In genomic region chr6:43910149-43910637, GRCh38 we compare ENCODE assay signal across 24 cellular contexts.
"Had no signal": no experiment of that assay in that cellular context is flagged by ENCODE, and none has a peak within 500 bp of the region (broad histone marks: within the 10 kb centered on the region; RNA-seq: fewer than 3 reads in every experiment).

No MANE protein-coding gene starts in this region.

- H3K9me3 Mint-ChIP-seq: activated B cell treated with CpG ODN at 0.5 μM for 24 hours; activated naive CD4-positive, alpha-beta T cell treated with anti-CD3 and anti-CD28 coated beads, Interleukin-2, amount 50 U/mL, for 24 hours; activated T-cell treated with anti-CD3 and anti-CD28 coated beads, Interleukin-2, amount 50 U/mL, for 72 hours; central memory CD8-positive, alpha-beta T cell; mesothelial cell of epicardium; natural killer cell; stimulated activated naive B cell treated with anti-CD40 and anti-IgM and Interleukin-4, amounts not matched to agents 10 μg/mL and 1 μg/mL and 100 μg/mL, for 72 hours had no signal

- H3K27ac ChIP-seq: brain microvascular endothelial cell, esophagus muscularis mucosa, left lung, transverse colon had no signal

- H3K4me1 ChIP-seq: esophagus muscularis mucosa, left lung had no signal

- H3K36me3 ChIP-seq: brain microvascular endothelial cell, esophagus muscularis mucosa, left lung, transverse colon, vagina had no signal

- H3K27me3 Mint-ChIP-seq: activated naive CD4-positive, alpha-beta T cell treated with anti-CD3 and anti-CD28 coated beads, Interleukin-2, amount 50 U/mL, for 24 hours; central memory CD8-positive, alpha-beta T cell; progenitor cell of endocrine pancreas had no signal

- H3K4me3 ChIP-seq: esophagus muscularis mucosa, left lung, transverse colon, vagina had no signal

- DNase-seq: activated B cell treated with CpG ODN at 0.5 μM for 24 hours; activated CD4-positive, alpha-beta T cell treated with anti-CD3 and anti-CD28 coated beads for 36 hours; activated CD4-positive, alpha-beta T cell treated with anti-CD3 and anti-CD28 coated beads, Interleukin-2, amount 50 U/mL, for 48 hours; activated gamma-delta T cell; activated T-cell treated with anti-CD3 and anti-CD28 coated beads, Interleukin-2, amount 50 U/mL, for 72 hours; effector memory CD4-positive, alpha-beta T cell; glutamatergic neuron; hippocampal formation; kidney glomerular epithelial cell; left lung; natural killer cell; retina; stimulated activated CD4-positive, alpha-beta T cell treated with anti-CD3 and anti-CD28 coated beads, Interleukin-2, amount 100 ng/mL, for 48 hours; stimulated activated CD8-positive, alpha-beta memory T cell treated with anti-CD3 and anti-CD28 coated beads, Interleukin-4, amount 100 ng/mL, for 48 hours; stimulated activated naive B cell treated with anti-CD40 and anti-IgM and Interleukin-4, amounts not matched to agents 10 μg/mL and 1 μg/mL and 100 μg/mL, for 72 hours; T-helper 9 cell; transverse colon had no signal

- ATAC-seq: natural killer cell; stimulated activated naive B cell treated with anti-CD40 and anti-IgM and Interleukin-4, amounts not matched to agents 10 μg/mL and 1 μg/mL and 100 μg/mL, for 72 hours had no signal

- H3K27ac Mint-ChIP-seq: activated B cell treated with CpG ODN at 0.5 μM for 24 hours; activated CD4-positive, alpha-beta T cell treated with anti-CD3 and anti-CD28 coated beads for 36 hours; activated naive CD4-positive, alpha-beta T cell treated with anti-CD3 and anti-CD28 coated beads, Interleukin-2, amount 50 U/mL, for 24 hours; activated T-cell treated with anti-CD3 and anti-CD28 coated beads, Interleukin-2, amount 50 U/mL, for 72 hours; mesothelial cell of epicardium; natural killer cell; progenitor cell of endocrine pancreas; stimulated activated naive B cell treated with anti-CD40 and anti-IgM and Interleukin-4, amounts not matched to agents 10 μg/mL and 1 μg/mL and 100 μg/mL, for 72 hours had no signal

- H3K36me3 Mint-ChIP-seq: activated naive CD4-positive, alpha-beta T cell treated with anti-CD3 and anti-CD28 coated beads, Interleukin-2, amount 50 U/mL, for 24 hours; mesothelial cell of epicardium; natural killer cell; stimulated activated naive B cell treated with anti-CD40 and anti-IgM and Interleukin-4, amounts not matched to agents 10 μg/mL and 1 μg/mL and 100 μg/mL, for 72 hours had no signal

- H3K4me3 Mint-ChIP-seq: activated B cell treated with CpG ODN at 0.5 μM for 24 hours; activated CD4-positive, alpha-beta T cell treated with anti-CD3 and anti-CD28 coated beads for 36 hours; activated naive CD4-positive, alpha-beta T cell treated with anti-CD3 and anti-CD28 coated beads, Interleukin-2, amount 50 U/mL, for 24 hours; activated T-cell treated with anti-CD3 and anti-CD28 coated beads, Interleukin-2, amount 50 U/mL, for 72 hours; central memory CD8-positive, alpha-beta T cell; mesothelial cell of epicardium; natural killer cell; stimulated activated naive B cell treated with anti-CD40 and anti-IgM and Interleukin-4, amounts not matched to agents 10 μg/mL and 1 μg/mL and 100 μg/mL, for 72 hours had no signal

- H3K4me1 Mint-ChIP-seq: activated B cell treated with CpG ODN at 0.5 μM for 24 hours; activated CD4-positive, alpha-beta T cell treated with anti-CD3 and anti-CD28 coated beads for 36 hours; activated naive CD4-positive, alpha-beta T cell treated with anti-CD3 and anti-CD28 coated beads, Interleukin-2, amount 50 U/mL, for 24 hours; central memory CD8-positive, alpha-beta T cell; natural killer cell had no signal

- H3K27me3 ChIP-seq: brain microvascular endothelial cell, esophagus muscularis mucosa, left lung, transverse colon, vagina had no signal

- H3K9me3 ChIP-seq: esophagus muscularis mucosa, left lung, transverse colon, vagina had no signal
